Comparison of ENCODE assay signal across 23 cellular contexts in the genomic region with DNA sequence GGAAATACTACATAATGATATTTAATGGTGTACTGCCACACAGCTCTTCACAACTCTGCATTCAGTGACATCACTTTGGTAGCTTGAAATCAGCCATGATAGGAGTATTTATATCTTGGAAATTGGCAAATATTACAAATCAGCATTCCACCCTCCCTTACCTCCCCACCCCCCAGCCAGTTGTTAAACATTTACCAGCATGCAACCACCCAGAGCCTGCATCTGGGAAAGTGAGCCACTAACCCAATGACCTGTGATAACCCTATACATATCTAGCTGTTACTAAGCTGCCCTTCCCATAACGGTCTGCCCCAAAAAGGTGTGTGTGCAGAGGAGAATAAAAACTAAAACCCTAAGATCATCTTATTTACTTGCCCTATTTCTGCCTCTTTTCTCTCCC. TPM values are rescaled to one million over a fixed set of nuclear protein-coding genes. Genes with fewer than 3 reads are reported as not detected.
DNase-seq lines count a peak whose midpoint lies in the region; ATAC-seq and FAIRE-seq lines count a peak whose summit lies in the region.
"Had no signal": no experiment of that assay in that cellular context is flagged by ENCODE, and none has a peak within 500 bp of the region (broad histone marks: within the 10 kb centered on the region; RNA-seq: fewer than 3 reads in every experiment).

No MANE protein-coding gene starts in this region.

- H3K36me3 ChIP-seq in small intestine (ENCODE audit: control insufficient read depth in 2 of 2, insufficient read depth in 2 of 2, low read length in 2 of 2), result no peaks in the 10 kb centered on the region

- H3K27me3 Mint-ChIP-seq in activated T-helper 17 cell treated with anti-CD3 and anti-CD28 coated beads, Interleukin-2, amount 50 U/mL, for 72 hours, result no peaks in the 10 kb centered on the region
- no peaks in the 10 kb centered on the region for H3K27me3 Mint-ChIP-seq in T-helper 17 cell
- H3K27me3 Mint-ChIP-seq: CD4-positive, alpha-beta memory T cell had no signal

- 24 to 58% (median 25%) methylated on average over 1 of the region's 1 CpG for WGBS in small intestine, 3 donors

- no peak overlapping the region for H3K4me3 ChIP-seq in small intestine (ENCODE audit: low read depth in 1 of 2, low read length in 2 of 2)

- intact Hi-C loops in left colon (cut with DNase I, micrococcal nuclease), result no loop called here

- peaks cover 88% of the 10 kb centered on the region for H3K36me3 Mint-ChIP-seq in activated T-helper 17 cell treated with anti-CD3 and anti-CD28 coated beads, Interleukin-2, amount 50 U/mL, for 72 hours (ENCODE audit: low read depth)
- H3K36me3 Mint-ChIP-seq in T-helper 17 cell (ENCODE audit: low read depth), result peaks cover 14% of the 10 kb centered on the region

- ATAC-seq in activated T-helper 17 cell treated with anti-CD3 and anti-CD28 coated beads, Interleukin-2, amount 50 U/mL, for 72 hours (replicated peaks), result no peak
- ATAC-seq in left colon (peak; percentile 83), T-helper 17 cell (no peak)

- H3K27ac Mint-ChIP-seq in activated T-helper 17 cell treated with anti-CD3 and anti-CD28 coated beads, Interleukin-2, amount 50 U/mL, for 72 hours, result peak overlapping the region; percentile 9
- H3K27ac Mint-ChIP-seq in T-helper 17 cell, result no peak overlapping the region
- H3K27ac Mint-ChIP-seq: CD4-positive, alpha-beta memory T cell had no signal

- peaks cover 17% of the 10 kb centered on the region for H3K4me1 Mint-ChIP-seq in activated T-helper 17 cell treated with anti-CD3 and anti-CD28 coated beads, Interleukin-2, amount 50 U/mL, for 72 hours
- H3K4me1 Mint-ChIP-seq in T-helper 17 cell, result no peaks in the 10 kb centered on the region

- DNase-seq in HuH-7 (ENCODE audit: low spot score), result peak; percentile 51
- DNase-seq in left colon, result peak in 1 of 2 donors; percentile 9
- DNase-seq in small intestine, result peak; percentile 21
- DNase-seq in retina, result no peak
- DNase-seq in T-helper 17 cell, result no peak
- no peak for DNase-seq in activated CD4-positive, CD25-positive, alpha-beta regulatory T cell treated with anti-CD3 and anti-CD28 coated beads, Interleukin-2, amount 50 U/mL, for 72 hours
- DNase-seq: C1 segment of cervical spinal cord; CD4-positive, alpha-beta memory T cell; COR-L47; DMS79 treated with DMSO at 0.1 percent for 48 hours; HCEC 1CT; Karpas-422; NCI-H1092; NCI-H1417 treated with DMSO at 0.1 percent for 48 hours; NCI-H1694 treated with DMSO at 0.1 percent for 48 hours; NCI-H2081; NCI-H2227 treated with DMSO at 0.1 percent for 48 hours; NCI-H69; OCI-M1; SK-N-SH had no signal

- no peak overlapping the region for H3K4me3 Mint-ChIP-seq in activated T-helper 17 cell treated with anti-CD3 and anti-CD28 coated beads, Interleukin-2, amount 50 U/mL, for 72 hours
- H3K4me3 Mint-ChIP-seq in T-helper 17 cell, result no peak overlapping the region
- H3K4me3 Mint-ChIP-seq: CD4-positive, alpha-beta memory T cell had no signal

- H3K27ac ChIP-seq in small intestine (ENCODE audit: low read depth in 1 of 2, low read length in 1 of 2), result no peak overlapping the region

- no peaks in the 10 kb centered on the region for H3K4me1 ChIP-seq in small intestine (ENCODE audit: control insufficient read depth in 2 of 2, insufficient read depth in 1 of 2, low read depth in 1 of 2, low read length in 1 of 2)

- peaks cover 0 to 2% of the 10 kb centered on the region in 2 donors for H3K27me3 ChIP-seq in small intestine (ENCODE audit: control insufficient read depth in 2 of 2, insufficient read depth in 2 of 2, low read length in 2 of 2)

- H3K9me3 ChIP-seq in small intestine (ENCODE audit: control insufficient read depth, low read depth), result no peaks in the 10 kb centered on the region
- no peaks in the 10 kb centered on the region for H3K9me3 ChIP-seq in T-helper 17 cell (ENCODE audit: control insufficient read depth, low read length, poor library complexity, severe bottlenecking)
- H3K9me3 ChIP-seq: SK-N-SH had no signal

- H3K9me3 Mint-ChIP-seq in activated T-helper 17 cell treated with anti-CD3 and anti-CD28 coated beads, Interleukin-2, amount 50 U/mL, for 72 hours, result no peaks in the 10 kb centered on the region
- H3K9me3 Mint-ChIP-seq: CD4-positive, alpha-beta memory T cell had no signal

- FAIRE-seq in small intestine (lab: Jason Lieb, UNC), result no peak
- FAIRE-seq: GM12892, H1 had no signal

RNA-seq across cellular contexts. Expression of a gene that starts 44.6 kb away (rescaled TPM):
- total RNA-seq in activated T-helper 17 cell treated with anti-CD3 and anti-CD28 coated beads, Interleukin-2, amount 50 U/mL, for 72 hours, result 100 to 1,000 TPM; 414 to 494 TPM
- total RNA-seq in left colon (10 to 100 TPM; 27.2 to 38.3 TPM), T-helper 17 cell (100 to 1,000 TPM; 208 TPM)
- 10 to 100 TPM in 1 of 3 donors, 1 to 10 TPM in 2; 8.1 to 10.7 (median 9.5) TPM for polyA plus RNA-seq in small intestine

Comparison
In these comparisons a context has a peak if more than half of its experiments do, and no peak if none do; other contexts are left out.
1. DNase-seq: peak in HuH-7 (single experiment) and small intestine (single experiment); none in retina (single experiment), T-helper 17 cell (0 of 3) and activated CD4-positive, CD25-positive, alpha-beta regulatory T cell treated with anti-CD3 and anti-CD28 coated beads, Interleukin-2, amount 50 U/mL, for 72 hours (single experiment).
2. RNA of a gene that starts 44.6 kb away (total RNA-seq): 414 to 494 TPM in activated T-helper 17 cell treated with anti-CD3 and anti-CD28 coated beads, Interleukin-2, amount 50 U/mL, for 72 hours and 208 TPM in T-helper 17 cell; 27.2 to 38.3 TPM in left colon; every median in the first group is over 4 times any median in the second.